ENCODE assay signal across 10 cellular contexts in the genomic region with DNA sequence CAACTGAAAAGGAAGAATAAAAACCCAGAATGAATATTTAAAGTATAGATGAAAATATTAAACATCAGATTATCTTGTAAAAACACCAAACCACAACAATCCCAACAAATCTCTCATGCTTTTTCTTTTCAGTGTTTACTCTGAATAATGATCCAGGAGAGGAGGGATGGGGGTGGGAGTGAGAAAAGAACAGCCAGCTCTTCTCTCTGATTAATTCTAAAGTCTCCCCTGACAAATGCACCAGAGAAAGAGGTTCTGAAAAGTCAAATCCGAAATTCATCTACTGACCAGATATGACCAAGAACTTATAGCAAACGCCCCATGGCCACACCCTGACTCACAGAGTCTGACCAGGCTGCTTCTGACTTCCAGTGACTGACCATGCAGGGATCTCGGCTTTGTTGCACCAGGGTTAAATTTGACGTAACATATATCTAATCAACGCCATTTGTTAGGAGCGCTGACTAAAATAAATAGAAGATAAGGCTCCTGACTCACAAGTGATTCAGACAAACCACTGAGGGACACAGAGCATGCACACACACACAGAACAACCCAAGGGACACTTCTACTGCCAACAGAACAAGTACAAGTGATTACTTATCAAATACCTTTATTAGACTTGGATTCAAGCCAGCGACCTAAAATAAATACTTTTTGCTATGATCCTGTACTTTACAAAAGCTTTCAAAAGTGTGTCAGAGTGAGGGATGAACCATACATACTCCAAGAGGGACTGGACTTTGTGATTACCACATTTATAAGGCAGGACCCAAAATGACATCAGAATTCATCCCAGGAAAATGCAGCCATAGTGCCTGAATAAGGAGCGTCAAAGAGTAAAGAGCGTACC. TPM values are rescaled to one million over a fixed set of nuclear protein-coding genes. Genes with fewer than 3 reads are reported as not detected.
DNase-seq lines count a peak whose midpoint lies in the region; TF ChIP-seq lines count a peak whose summit lies in the region.
"Had no signal": no experiment of that assay in that cellular context is flagged by ENCODE, and none has a peak within 500 bp of the region (broad histone marks: within the 10 kb centered on the region; RNA-seq: fewer than 3 reads in every experiment).

No MANE protein-coding gene starts in this region.

- H3K36me3 Mint-ChIP-seq in activated naive CD8-positive, alpha-beta T cell treated with anti-CD3 and anti-CD28 coated beads for 36 hours = peaks cover 62% of the 10 kb centered on the region
- peaks cover 51% of the 10 kb centered on the region for H3K36me3 Mint-ChIP-seq in activated naive CD4-positive, alpha-beta T cell treated with anti-CD3 and anti-CD28 coated beads, Interleukin-2, amount 10 ng/mL, durations not matched to agents 7 days and 5 days

- CTCF ChIA-PET in activated naive CD4-positive, alpha-beta T cell treated with anti-CD3 and anti-CD28 coated beads, Interleukin-2, amount 10 ng/mL, durations not matched to agents 7 days and 5 days (lab: Charles Lee) = interaction anchor here (0.6 kb wide), 1 partner anchor 27 kb away, joined by 3 read pairs; no protein-coding TSS in a partner anchor

- peak overlapping the region; percentile 7 for H3K27ac Mint-ChIP-seq in activated naive CD8-positive, alpha-beta T cell treated with anti-CD3 and anti-CD28 coated beads for 36 hours
- H3K27ac Mint-ChIP-seq in activated naive CD4-positive, alpha-beta T cell treated with anti-CD3 and anti-CD28 coated beads, Interleukin-2, amount 10 ng/mL, durations not matched to agents 7 days and 5 days = no peak overlapping the region

- DNase-seq in H4 (ENCODE audit: low spot score) = peak; percentile 92
- DNase-seq in activated naive CD8-positive, alpha-beta T cell treated with anti-CD3 and anti-CD28 coated beads for 36 hours = no peak
- DNase-seq in hepatocyte (ENCODE audit: low spot score) = peak; percentile 75
- DNase-seq in NCI-H524 (lab: John Stamatoyannopoulos, UW) = no peak
- DNase-seq in activated naive CD4-positive, alpha-beta T cell treated with anti-CD3 and anti-CD28 coated beads, Interleukin-2, amount 10 ng/mL, durations not matched to agents 7 days and 5 days = no peak
- DNase-seq in SJCRH30 = no peak
- DNase-seq in retina = no peak
- DNase-seq: DND-41, dorsolateral prefrontal cortex had no signal

- TF ChIP-seq CTCF in 22Rv1 (IDR thresholded peaks at IDR 0.05) = no peak
- no peak for TF ChIP-seq CTCF in hepatocyte (IDR thresholded peaks at IDR 0.05; ENCODE audit: poor library complexity)

- no peak overlapping the region for H2AFZ ChIP-seq in hepatocyte

- peak overlapping the region; percentile 35 for H3K4me2 ChIP-seq in hepatocyte

- no peaks in the 10 kb centered on the region for H3K79me2 ChIP-seq in hepatocyte

- H3K27me3 Mint-ChIP-seq in activated naive CD8-positive, alpha-beta T cell treated with anti-CD3 and anti-CD28 coated beads for 36 hours = no peaks in the 10 kb centered on the region
- no peaks in the 10 kb centered on the region for H3K27me3 Mint-ChIP-seq in activated naive CD4-positive, alpha-beta T cell treated with anti-CD3 and anti-CD28 coated beads, Interleukin-2, amount 10 ng/mL, durations not matched to agents 7 days and 5 days

- peaks cover 4% of the 10 kb centered on the region for H3K9me3 Mint-ChIP-seq in activated naive CD8-positive, alpha-beta T cell treated with anti-CD3 and anti-CD28 coated beads for 36 hours
- H3K9me3 Mint-ChIP-seq in activated naive CD4-positive, alpha-beta T cell treated with anti-CD3 and anti-CD28 coated beads, Interleukin-2, amount 10 ng/mL, durations not matched to agents 7 days and 5 days = no peaks in the 10 kb centered on the region

- H3K4me3 ChIP-seq in hepatocyte (no peak overlapping the region), SJCRH30 (no peak overlapping the region)
- H3K4me3 ChIP-seq: dorsolateral prefrontal cortex had no signal

- H3K9me3 ChIP-seq in hepatocyte (ENCODE audit: low read depth) (no peaks in the 10 kb centered on the region), SJCRH30 (replicated peaks) (no peaks in the 10 kb centered on the region)

- H3K9me2 ChIP-seq in hepatocyte (replicated peaks; ENCODE audit: insufficient read depth) = no peaks in the 10 kb centered on the region

- H3K36me3 ChIP-seq in hepatocyte (replicated peaks; ENCODE audit: insufficient read depth, low read depth) (no peaks in the 10 kb centered on the region), SJCRH30 (peaks cover 6% of the 10 kb centered on the region; the same call in 1 of the 2 replicates)

- no peak overlapping the region for H3K4me3 Mint-ChIP-seq in activated naive CD8-positive, alpha-beta T cell treated with anti-CD3 and anti-CD28 coated beads for 36 hours
- no peak overlapping the region for H3K4me3 Mint-ChIP-seq in activated naive CD4-positive, alpha-beta T cell treated with anti-CD3 and anti-CD28 coated beads, Interleukin-2, amount 10 ng/mL, durations not matched to agents 7 days and 5 days

- peak overlapping the region; percentile 89 for H3K27ac ChIP-seq in 22Rv1
- H3K27ac ChIP-seq in hepatocyte = peak overlapping the region; percentile 87
- no peak overlapping the region for H3K27ac ChIP-seq in SJCRH30

- H3K27me3 ChIP-seq in hepatocyte (no peaks in the 10 kb centered on the region), SJCRH30 (no peaks in the 10 kb centered on the region)
- H3K27me3 ChIP-seq: dorsolateral prefrontal cortex had no signal

- WGBS in hepatocyte (ENCODE audit: low lambda C conversion rate, missing lambda C conversion rate) = 52% methylated on average over 9 of the region's 9 CpGs

- peaks cover 62% of the 10 kb centered on the region for H3K4me1 Mint-ChIP-seq in activated naive CD8-positive, alpha-beta T cell treated with anti-CD3 and anti-CD28 coated beads for 36 hours
- peaks cover 47% of the 10 kb centered on the region for H3K4me1 Mint-ChIP-seq in activated naive CD4-positive, alpha-beta T cell treated with anti-CD3 and anti-CD28 coated beads, Interleukin-2, amount 10 ng/mL, durations not matched to agents 7 days and 5 days

- peaks cover 28% of the 10 kb centered on the region for H3K4me1 ChIP-seq in hepatocyte (ENCODE audit: insufficient read depth)
- H3K4me1 ChIP-seq in SJCRH30 = peaks cover 11% of the 10 kb centered on the region

- H4K20me1 ChIP-seq in hepatocyte (ENCODE audit: insufficient read depth, poor library complexity, severe bottlenecking) = no peaks in the 10 kb centered on the region

RNA-seq across cellular contexts. Expression of gene SPOCK2, which starts 9.3 kb away (rescaled TPM):
- total RNA-seq in H4 (2014; rRNA removed; shearing (Covaris generic)) = 0.27 and 0.29 TPM in 2 replicates
- 100 to 1,000 TPM; 136 to 142 TPM for total RNA-seq in activated naive CD8-positive, alpha-beta T cell treated with anti-CD3 and anti-CD28 coated beads for 36 hours
- 3.0 and 3.2 TPM in 2 replicates for total RNA-seq in hepatocyte
- polyA plus RNA-seq in hepatocyte = 3.1 and 5.2 TPM in 2 replicates
- 14.3 and 15.5 TPM in 2 replicates for total RNA-seq in SJCRH30 (2014; rRNA removed; shearing (Covaris generic))

Comparison
In these comparisons a context has a peak if more than half of its experiments do, and no peak if none do; other contexts are left out.
1. DNase-seq: peak in H4 (single experiment) and hepatocyte (single experiment); none in activated naive CD8-positive, alpha-beta T cell treated with anti-CD3 and anti-CD28 coated beads for 36 hours (single experiment), NCI-H524 (0 of 2), activated naive CD4-positive, alpha-beta T cell treated with anti-CD3 and anti-CD28 coated beads, Interleukin-2, amount 10 ng/mL, durations not matched to agents 7 days and 5 days (single experiment), SJCRH30 (0 of 2) and retina (single experiment).